11 cellular contexts compared by ENCODE assay signal in genomic region chr19:41705393-41706174, GRCh38. TPM values are rescaled to one million over a fixed set of nuclear protein-coding genes. Genes with fewer than 3 reads are reported as not detected.
DNase-seq lines count a peak whose midpoint lies in the region; ATAC-seq and TF ChIP-seq lines count a peak whose summit lies in the region.
"Had no signal": no experiment of that assay in that cellular context is flagged by ENCODE, and none has a peak within 500 bp of the region (broad histone marks: within the 10 kb centered on the region; RNA-seq: fewer than 3 reads in every experiment).

No MANE protein-coding gene starts in this region.

- no peak overlapping the region for H3K27ac Mint-ChIP-seq in activated T-cell treated with anti-CD3 and anti-CD28 coated beads, Interleukin-2, amount 50 U/mL, for 72 hours
- H3K27ac Mint-ChIP-seq: activated naive CD8-positive, alpha-beta T cell had no signal

- no peaks in the 10 kb centered on the region for H3K27me3 ChIP-seq in right lobe of liver

- no peak overlapping the region for H3K27ac ChIP-seq in right lobe of liver

- H3K27me3 Mint-ChIP-seq in activated T-cell treated with anti-CD3 and anti-CD28 coated beads, Interleukin-2, amount 50 U/mL, for 72 hours (ENCODE audit: low read depth) = peaks cover 44% of the 10 kb centered on the region

- in situ Hi-C loops in Caki2 (cut with HindIII; ENCODE audit: low pct_unique_long_range_greater_than_20kb, low sequenced_read_pairs) = no loop called here

- H3K4me3 Mint-ChIP-seq in activated T-cell treated with anti-CD3 and anti-CD28 coated beads, Interleukin-2, amount 50 U/mL, for 72 hours = no peak overlapping the region
- H3K4me3 Mint-ChIP-seq: activated naive CD8-positive, alpha-beta T cell had no signal

- ATAC-seq in activated T-cell treated with anti-CD3 and anti-CD28 coated beads, Interleukin-2, amount 50 U/mL, for 72 hours (replicated peaks in 1 of 2) = no peak
- ATAC-seq in right lobe of liver (peak in 1 of 4 donors; percentile 13), HG02973 (IDR thresholded peaks at IDR 0.05; ENCODE audit: unreplicated experiment) (no peak), GM21576 (IDR thresholded peaks at IDR 0.05; ENCODE audit: unreplicated experiment) (no peak)

- no peaks in the 10 kb centered on the region for H3K4me1 ChIP-seq in right lobe of liver

- H3K36me3 ChIP-seq in right lobe of liver = no peaks in the 10 kb centered on the region

- no peak overlapping the region for H3K4me3 ChIP-seq in right lobe of liver

- WGBS in right lobe of liver (ENCODE audit: insufficient coverage, low coverage, low lambda C conversion rate, missing lambda C conversion rate) = 6% methylated on average over 4 of the region's 10 CpGs

- H3K4me1 Mint-ChIP-seq in activated T-cell treated with anti-CD3 and anti-CD28 coated beads, Interleukin-2, amount 50 U/mL, for 72 hours (ENCODE audit: low read depth) = peaks cover 7% of the 10 kb centered on the region

- no peak for TF ChIP-seq POLR2A in right lobe of liver (IDR thresholded peaks at IDR 0.05)

- intact Hi-C loops in right lobe of liver (cut with DNase I) = no loop called here

- DNase-seq in Caki2 (ENCODE audit: low read depth) = peak; percentile 50
- DNase-seq in M059J (ENCODE audit: low read depth) = peak; percentile 18
- peak; percentile 25 to 30 for DNase-seq in activated T-cell treated with anti-CD3 and anti-CD28 coated beads, Interleukin-2, amount 50 U/mL, for 72 hours
- DNase-seq in right lobe of liver = peak in 2 of 3 donors; percentile 44 to 54
- DNase-seq in foreskin melanocyte = no peak
- DNase-seq in GM19240 (ENCODE audit: insufficient read length, low spot score) = no peak
- DNase-seq: DMS79, NCI-H774 had no signal

- H3K36me3 Mint-ChIP-seq in activated T-cell treated with anti-CD3 and anti-CD28 coated beads, Interleukin-2, amount 50 U/mL, for 72 hours (ENCODE audit: insufficient read depth in 2 of 2) = no peaks in the 10 kb centered on the region
- H3K36me3 Mint-ChIP-seq: activated naive CD8-positive, alpha-beta T cell had no signal

- H3K9me3 Mint-ChIP-seq in activated T-cell treated with anti-CD3 and anti-CD28 coated beads, Interleukin-2, amount 50 U/mL, for 72 hours = no peaks in the 10 kb centered on the region

- H3K9me3 ChIP-seq in right lobe of liver = no peaks in the 10 kb centered on the region

- TF ChIP-seq CTCF in right lobe of liver (IDR thresholded peaks at IDR 0.05) = no peak

RNA-seq across cellular contexts. Expression of gene CEACAM5, which starts 2.8 kb away (rescaled TPM):
- not detected in 2 replicates for total RNA-seq in Caki2 (2014; rRNA removed; shearing (Covaris generic); ENCODE audit: low replicate concordance)
- not detected in 2 replicates for total RNA-seq in M059J (2014; rRNA removed; shearing (Covaris generic))
- not detected for total RNA-seq in activated T-cell treated with anti-CD3 and anti-CD28 coated beads, Interleukin-2, amount 50 U/mL, for 72 hours
- not detected for total RNA-seq in right lobe of liver

RNA-seq across cellular contexts. Expression of gene CEACAM7, which starts 17.5 kb away (rescaled TPM):
- not detected in 2 replicates for total RNA-seq in Caki2 (2014; rRNA removed; shearing (Covaris generic); ENCODE audit: low replicate concordance)
- total RNA-seq in M059J (2014; rRNA removed; shearing (Covaris generic)) = not detected in 2 replicates
- not detected for total RNA-seq in activated T-cell treated with anti-CD3 and anti-CD28 coated beads, Interleukin-2, amount 50 U/mL, for 72 hours
- total RNA-seq in right lobe of liver = not detected

RNA-seq across cellular contexts. Expression of gene CEACAM6, which starts 49.7 kb away (rescaled TPM):
- 2.8 and 4.1 TPM in 2 replicates for total RNA-seq in Caki2 (2014; rRNA removed; shearing (Covaris generic); ENCODE audit: low replicate concordance)
- total RNA-seq in M059J (2014; rRNA removed; shearing (Covaris generic)) = not detected in 2 replicates
- total RNA-seq in activated T-cell treated with anti-CD3 and anti-CD28 coated beads, Interleukin-2, amount 50 U/mL, for 72 hours = not detected
- total RNA-seq in right lobe of liver = under 1 TPM in 4 of 6 experiments, not detected in 2; 0.18 to 0.44 (median 0.23) TPM

Comparison
In these comparisons a context has a peak if more than half of its experiments do, and no peak if none do; other contexts are left out.
1. DNase-seq: peak in Caki2 (single experiment), M059J (single experiment), activated T-cell treated with anti-CD3 and anti-CD28 coated beads, Interleukin-2, amount 50 U/mL, for 72 hours (2 of 2) and right lobe of liver (2 of 3); none in foreskin melanocyte (single experiment) and GM19240 (single experiment).